9 cellular contexts compared by ENCODE assay signal in the genomic region with DNA sequence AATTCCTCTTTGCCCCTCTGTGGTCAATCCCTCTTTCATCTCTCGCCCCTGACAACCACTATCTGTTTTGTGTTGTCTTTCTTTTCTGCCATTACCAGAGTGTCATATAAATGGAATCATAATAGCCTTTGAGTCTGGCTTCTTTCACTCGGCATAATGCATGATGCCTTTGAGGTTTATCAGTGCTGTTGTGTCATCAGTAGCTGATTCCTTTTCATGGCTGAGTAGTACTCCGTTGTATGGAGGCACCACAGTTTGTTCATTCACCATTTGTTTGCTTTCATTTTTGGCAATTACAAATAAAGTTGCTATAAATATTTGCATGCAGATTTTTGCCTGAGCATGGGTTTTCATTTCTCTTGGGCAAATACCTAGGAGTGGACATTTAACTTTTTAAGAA. TPM values are rescaled to one million over a fixed set of nuclear protein-coding genes. Genes with fewer than 3 reads are reported as not detected.
"Had no signal": no experiment of that assay in that cellular context is flagged by ENCODE, and none has a peak within 500 bp of the region (broad histone marks: within the 10 kb centered on the region; RNA-seq: fewer than 3 reads in every experiment).

No MANE protein-coding gene starts in this region.

- H3K4me2 ChIP-seq: GM23338 had no signal

- H3K4me3 Mint-ChIP-seq: GM23338, H9, HFFc6 had no signal

- H3K27ac Mint-ChIP-seq: GM23338, HFFc6 had no signal

- ATAC-seq: HCT116 had no signal

- DNase-seq: GM23248, GOT3, H7, H9, HCEC 1CT, HFFc6 had no signal

- H2AFZ ChIP-seq: GM23248 had no signal

- FAIRE-seq: H54 had no signal

- H3K27ac ChIP-seq: GM23248 had no signal

- H3K9ac ChIP-seq: GM23248 had no signal

- H3K4me3 ChIP-seq: GM23248, GM23338 had no signal

RNA-seq across cellular contexts. Expression of gene WSCD2, which starts 47.2 kb away (rescaled TPM):
- total RNA-seq: GM23248, HFFc6 had no signal
- polyA plus RNA-seq: GM23248 had no signal
